25 cellular contexts compared by ENCODE assay signal in genomic region chr1:201813226-201813625, GRCh38.
"Had no signal": no experiment of that assay in that cellular context is flagged by ENCODE, and none has a peak within 500 bp of the region (broad histone marks: within the 10 kb centered on the region; RNA-seq: fewer than 3 reads in every experiment).

No MANE protein-coding gene starts in this region.

- H3K9me3 ChIP-seq: esophagus muscularis mucosa, gastroesophageal sphincter, left ventricle myocardium inferior, lower lobe of right lung, neutrophil, right atrium auricular region, sigmoid colon had no signal

- H3K4me3 ChIP-seq: esophagus muscularis mucosa, gastroesophageal sphincter, hepatocyte, left ventricle myocardium inferior, lower lobe of right lung, right atrium auricular region, sigmoid colon had no signal

- H3K27ac Mint-ChIP-seq: memory B cell, mesothelial cell of epicardium, nephron had no signal

- H2AFZ ChIP-seq: hepatocyte had no signal

- H3K4me1 ChIP-seq: esophagus muscularis mucosa, gastroesophageal sphincter, lower lobe of right lung, right atrium auricular region, sigmoid colon had no signal

- ATAC-seq: gastroesophageal sphincter, left cardiac atrium, lower lobe of right lung had no signal

- H3K79me2 ChIP-seq: hepatocyte had no signal

- FAIRE-seq: endometrium, kidney, small intestine, urothelium cell line had no signal

- H3K4me2 ChIP-seq: hepatocyte had no signal

- H3K4me1 Mint-ChIP-seq: memory B cell, mesothelial cell of epicardium, naive B cell, nephron had no signal

- H3K9me3 Mint-ChIP-seq: memory B cell, mesothelial cell of epicardium, naive B cell, nephron had no signal

- H3K4me3 Mint-ChIP-seq: memory B cell, mesothelial cell of epicardium, nephron had no signal

- H3K27ac ChIP-seq: epithelial cell of prostate, esophagus muscularis mucosa, gastroesophageal sphincter, hepatocyte, left ventricle myocardium inferior, lower lobe of right lung, neutrophil, right atrium auricular region, sigmoid colon had no signal

- H3K27me3 Mint-ChIP-seq: memory B cell, naive B cell had no signal

- H3K27me3 ChIP-seq: esophagus muscularis mucosa, gastroesophageal sphincter, hepatocyte, neutrophil, right atrium auricular region, sigmoid colon had no signal

- DNase-seq: cortex of kidney; effector memory CD4-positive, alpha-beta T cell; kidney; left cardiac atrium; left ventricle myocardium inferior; lower lobe of right lung; naive B cell; posterior cingulate gyrus; sigmoid colon; small intestine; stimulated activated CD4-positive, alpha-beta T cell treated with anti-CD3 and anti-CD28 coated beads, Interleukin-12 subunit alpha, Interleukin-12 subunit beta, amount 100 ng/mL, for 4 hours; stimulated activated CD4-positive, alpha-beta T cell treated with anti-CD3 and anti-CD28 coated beads, Interleukin-2, amount 100 ng/mL, for 48 hours; stimulated activated naive CD4-positive, alpha-beta T cell treated with Interleukin-2 at 50 U/mL for 16 hours; trophoblast cell had no signal
